ENCODE assay signal across 14 cellular contexts in the genomic region with DNA sequence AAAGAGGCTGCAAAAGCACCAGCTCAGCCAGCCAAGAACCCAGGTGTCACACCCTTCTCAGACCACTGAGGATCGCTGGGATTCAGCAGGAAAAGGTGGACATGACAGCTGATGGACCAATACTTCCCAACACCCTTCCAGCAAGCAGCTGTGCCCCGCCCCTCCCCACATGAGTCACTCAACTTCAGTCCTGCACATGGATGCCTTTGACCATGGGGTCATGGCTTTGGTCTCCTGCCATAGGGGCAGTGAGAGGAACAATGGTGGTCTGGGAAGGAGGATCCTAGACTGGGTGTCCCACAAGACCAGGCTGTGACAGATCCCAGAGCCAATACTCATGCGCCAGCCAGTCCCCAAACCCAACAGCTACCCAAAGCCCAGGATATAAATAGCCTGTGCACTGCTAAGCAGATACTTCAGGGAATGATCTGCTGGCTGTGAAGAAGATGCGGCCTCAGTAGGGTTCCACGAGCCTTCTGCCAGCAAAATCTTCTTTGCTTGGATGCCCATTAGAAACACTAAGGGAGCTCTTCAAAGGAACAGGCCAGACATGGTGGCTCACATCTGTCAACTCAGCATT. TPM values are rescaled to one million over a fixed set of nuclear protein-coding genes. Genes with fewer than 3 reads are reported as not detected.
DNase-seq lines count a peak whose midpoint lies in the region; ATAC-seq and TF ChIP-seq lines count a peak whose summit lies in the region.
"Had no signal": no experiment of that assay in that cellular context is flagged by ENCODE, and none has a peak within 500 bp of the region (broad histone marks: within the 10 kb centered on the region; RNA-seq: fewer than 3 reads in every experiment).

No MANE protein-coding gene starts in this region.

- intact Hi-C loops in heart right ventricle (cut with DNase I) (no loop called here), testis (cut with DNase I; ENCODE audit: low total_unique reads) (no loop called here)

- TF ChIP-seq CTCF in heart right ventricle (IDR thresholded peaks at IDR 0.05) (no peak), testis (IDR thresholded peaks at IDR 0.05) (no peak)

- no peak for ATAC-seq in activated naive CD4-positive, alpha-beta T cell treated with anti-CD3 and anti-CD28 coated beads, Interleukin-2, amount 50 U/mL, for 72 hours
- ATAC-seq in heart right ventricle, result peak in 6 of 8 donors; percentile 47 to 73 (median 68)
- no peak for ATAC-seq in HG02840 (IDR thresholded peaks at IDR 0.05; ENCODE audit: low FRiP score, unreplicated experiment)

- peaks cover 0 to 43% (median 4%) of the 10 kb centered on the region in 9 donors for H3K36me3 ChIP-seq in heart right ventricle
- H3K36me3 ChIP-seq in testis (ENCODE audit: low read depth, missing control alignments), result no peaks in the 10 kb centered on the region
- H3K36me3 ChIP-seq: colonic mucosa had no signal

- H3K9me3 ChIP-seq in heart right ventricle (no peaks in the 10 kb centered on the region), testis (no peaks in the 10 kb centered on the region)
- H3K9me3 ChIP-seq: colonic mucosa, suprapubic skin had no signal

- H3K4me3 ChIP-seq in heart right ventricle, result no peak overlapping the region
- no peak overlapping the region for H3K4me3 ChIP-seq in testis
- H3K4me3 ChIP-seq: colonic mucosa, suprapubic skin had no signal

- H3K27ac Mint-ChIP-seq in activated naive CD4-positive, alpha-beta T cell treated with anti-CD3 and anti-CD28 coated beads, Interleukin-2, amount 50 U/mL, for 72 hours, result peak overlapping the region; percentile 44 to 60
- H3K27ac Mint-ChIP-seq in activated naive CD4-positive, alpha-beta T cell treated with anti-CD3 and anti-CD28 coated beads, Interleukin-2, amount 10 ng/mL, durations not matched to agents 7 days and 5 days, result no peak overlapping the region
- H3K27ac Mint-ChIP-seq: mesothelial cell of epicardium had no signal

- no peak overlapping the region for H3K4me3 Mint-ChIP-seq in activated naive CD4-positive, alpha-beta T cell treated with anti-CD3 and anti-CD28 coated beads, Interleukin-2, amount 10 ng/mL, durations not matched to agents 7 days and 5 days
- H3K4me3 Mint-ChIP-seq: mesothelial cell of epicardium had no signal

- no peaks in the 10 kb centered on the region for H3K9me3 Mint-ChIP-seq in activated naive CD4-positive, alpha-beta T cell treated with anti-CD3 and anti-CD28 coated beads, Interleukin-2, amount 50 U/mL, for 72 hours
- no peaks in the 10 kb centered on the region for H3K9me3 Mint-ChIP-seq in activated naive CD4-positive, alpha-beta T cell treated with anti-CD3 and anti-CD28 coated beads, Interleukin-2, amount 10 ng/mL, durations not matched to agents 7 days and 5 days
- H3K9me3 Mint-ChIP-seq: mesothelial cell of epicardium had no signal

- peaks cover 1% of the 10 kb centered on the region for H3K4me1 Mint-ChIP-seq in activated naive CD4-positive, alpha-beta T cell treated with anti-CD3 and anti-CD28 coated beads, Interleukin-2, amount 10 ng/mL, durations not matched to agents 7 days and 5 days

- peaks cover 0 to 32% (median 23%) of the 10 kb centered on the region in 9 donors for H3K4me1 ChIP-seq in heart right ventricle
- peaks cover 19% of the 10 kb centered on the region for H3K4me1 ChIP-seq in testis
- H3K4me1 ChIP-seq: colonic mucosa had no signal

- H3K27ac ChIP-seq in heart right ventricle (peak overlapping the region in 1 of 10 donors; percentile 10), testis (no peak overlapping the region)
- H3K27ac ChIP-seq: colonic mucosa, suprapubic skin had no signal

- 74 to 80% methylated on average over 5 of the region's 5 CpGs for WGBS in heart right ventricle, 2 donors
- 96 to 97% methylated on average over 3 to 5 of the region's 5 CpGs for WGBS in testis, 2 donors

- no peaks in the 10 kb centered on the region for H3K27me3 Mint-ChIP-seq in activated naive CD4-positive, alpha-beta T cell treated with anti-CD3 and anti-CD28 coated beads, Interleukin-2, amount 10 ng/mL, durations not matched to agents 7 days and 5 days

- no peak for DNase-seq in activated naive CD4-positive, alpha-beta T cell treated with anti-CD3 and anti-CD28 coated beads, Interleukin-2, amount 50 U/mL, for 72 hours (ENCODE audit: low spot score in 2 of 2)
- DNase-seq in activated naive CD4-positive, alpha-beta T cell treated with anti-CD3 and anti-CD28 coated beads, Interleukin-2, amount 10 ng/mL, durations not matched to agents 7 days and 5 days, result no peak
- DNase-seq in amniotic epithelial cell (ENCODE audit: low read depth) (peak; percentile 27), heart right ventricle (no peak), testis (peak; percentile 13), NCI-H1048 (lab: John Stamatoyannopoulos, UW) (no peak), LoVo (ENCODE audit: low spot score) (no peak)
- DNase-seq: colonic mucosa; DMS 273 treated with DMSO at 0.1 percent for 48 hours; NCI-H2171; stimulated activated CD4-positive, alpha-beta T cell treated with anti-CD3 and anti-CD28 coated beads, Interleukin-12 subunit alpha, Interleukin-12 subunit beta, amount 100 ng/mL, for 4 hours had no signal

- H3K36me3 Mint-ChIP-seq in activated naive CD4-positive, alpha-beta T cell treated with anti-CD3 and anti-CD28 coated beads, Interleukin-2, amount 50 U/mL, for 72 hours, result peaks cover 5 to 10% of the 10 kb centered on the region in 2 donors
- H3K36me3 Mint-ChIP-seq in activated naive CD4-positive, alpha-beta T cell treated with anti-CD3 and anti-CD28 coated beads, Interleukin-2, amount 10 ng/mL, durations not matched to agents 7 days and 5 days, result peaks cover under 1% of the 10 kb centered on the region

- CTCF ChIA-PET in activated naive CD4-positive, alpha-beta T cell treated with anti-CD3 and anti-CD28 coated beads, Interleukin-2, amount 10 ng/mL, durations not matched to agents 7 days and 5 days (lab: Charles Lee), result no interaction called here

- no peak for TF ChIP-seq POLR2A in testis (IDR thresholded peaks at IDR 0.05)

- H3K27me3 ChIP-seq in heart right ventricle, result no peaks in the 10 kb centered on the region
- H3K27me3 ChIP-seq in testis, result no peaks in the 10 kb centered on the region
- H3K27me3 ChIP-seq: colonic mucosa, suprapubic skin had no signal

RNA-seq across cellular contexts. Expression of a gene that starts 5.5 kb away (rescaled TPM):
- 10 to 100 TPM in 1 of 2 donors, 1 to 10 TPM in 1; 3.0 to 49.7 TPM for total RNA-seq in activated naive CD4-positive, alpha-beta T cell treated with anti-CD3 and anti-CD28 coated beads, Interleukin-2, amount 50 U/mL, for 72 hours
- total RNA-seq in heart right ventricle (1 to 10 TPM in 1 of 10 donors, under 1 TPM in 1, not detected in 8; 0.23 to 1.6 TPM), testis (1 to 10 TPM; 5.3 to 8.1 TPM)
- polyA plus RNA-seq in heart right ventricle (under 1 TPM; 0.29 to 0.59 TPM), testis (ENCODE audit: insufficient read depth, low read depth, low replicate concordance) (10.1 TPM)
- total RNA-seq: mesothelial cell of epicardium, suprapubic skin had no signal

RNA-seq across cellular contexts. Expression of a gene that starts 53.2 kb away (rescaled TPM):
- under 1 TPM; 0.19 to 0.46 TPM for total RNA-seq in activated naive CD4-positive, alpha-beta T cell treated with anti-CD3 and anti-CD28 coated beads, Interleukin-2, amount 50 U/mL, for 72 hours
- total RNA-seq in heart right ventricle (not detected), testis (10 to 100 TPM; 16.4 to 44.2 TPM)
- polyA plus RNA-seq in heart right ventricle (under 1 TPM; 0.03 to 0.44 TPM), testis (ENCODE audit: insufficient read depth, low read depth, low replicate concordance) (68.4 TPM)

Comparison
In these comparisons a context has a peak if more than half of its experiments do, and no peak if none do; other contexts are left out.
1. ATAC-seq: peak in heart right ventricle (6 of 8); none in activated naive CD4-positive, alpha-beta T cell treated with anti-CD3 and anti-CD28 coated beads, Interleukin-2, amount 50 U/mL, for 72 hours (0 of 2) and HG02840 (single experiment).
2. DNase-seq: peak in amniotic epithelial cell (single experiment) and testis (single experiment); none in activated naive CD4-positive, alpha-beta T cell treated with anti-CD3 and anti-CD28 coated beads, Interleukin-2, amount 50 U/mL, for 72 hours (0 of 2), activated naive CD4-positive, alpha-beta T cell treated with anti-CD3 and anti-CD28 coated beads, Interleukin-2, amount 10 ng/mL, durations not matched to agents 7 days and 5 days (single experiment), heart right ventricle (0 of 2), NCI-H1048 (single experiment) and LoVo (single experiment).
3. RNA of a gene that starts 53.2 kb away (total RNA-seq): 16.4 to 44.2 TPM in testis; 0.19 to 0.46 TPM in activated naive CD4-positive, alpha-beta T cell treated with anti-CD3 and anti-CD28 coated beads, Interleukin-2, amount 50 U/mL, for 72 hours and not detected in heart right ventricle; every median in the first group is over 10 times any median in the second.